Comparison of ENCODE assay signal across 12 cellular contexts in the genomic region with DNA sequence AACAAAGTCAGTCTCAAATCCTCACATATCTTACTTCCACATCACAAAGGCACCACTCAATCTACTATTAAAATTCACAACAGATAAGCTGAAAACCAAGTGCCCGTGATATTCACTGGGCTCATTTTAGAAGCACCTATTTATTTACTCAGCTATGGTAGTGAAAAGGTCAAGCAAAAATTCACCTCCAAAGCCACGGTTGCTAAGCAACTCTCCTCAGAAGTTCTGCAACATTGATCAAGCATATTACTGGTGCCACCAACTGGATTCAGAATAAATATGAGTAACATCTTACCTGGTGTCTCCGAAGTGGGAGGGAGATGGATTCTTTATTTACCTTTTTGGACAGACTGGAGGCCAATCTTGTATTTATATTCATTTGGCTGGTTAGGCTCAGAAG.
DNase-seq lines count a peak whose midpoint lies in the region; ATAC-seq and TF ChIP-seq lines count a peak whose summit lies in the region.
"Had no signal": no experiment of that assay in that cellular context is flagged by ENCODE, and none has a peak within 500 bp of the region (broad histone marks: within the 10 kb centered on the region; RNA-seq: fewer than 3 reads in every experiment).

No MANE protein-coding gene starts in this region.

- no peak for TF ChIP-seq CTCF in GM13977 (IDR thresholded peaks at IDR 0.05; ENCODE audit: extremely low read depth, insufficient read depth, missing control alignments)

- DNase-seq in GM13977 (ENCODE audit: low spot score) (peak; percentile 40), NCI-H2029 treated with DMSO at 0.1 percent for 48 hours (lab: John Stamatoyannopoulos, UW) (peak; percentile 75), left kidney (ENCODE audit: low read depth, low spot score) (peak; percentile 82), SIG-M5 (lab: John Stamatoyannopoulos, UW) (no peak), AG20443 (ENCODE audit: low spot score) (no peak), GDM1 (lab: John Stamatoyannopoulos, UW) (no peak)
- DNase-seq: activated CD8-positive, alpha-beta memory T cell treated with anti-CD3 and anti-CD28 coated beads, Interleukin-2, amount 50 U/mL, for 48 hours; CD4-positive, alpha-beta T cell; NCI-H2171 treated with DMSO at 0.1 percent for 48 hours had no signal

- ATAC-seq in HG02973 (IDR thresholded peaks at IDR 0.05; ENCODE audit: unreplicated experiment) = peak; percentile 86
- ATAC-seq in HG02610 (IDR thresholded peaks at IDR 0.05; ENCODE audit: unreplicated experiment) = no peak
- ATAC-seq: HepG2 had no signal

- in situ Hi-C loops in GM13977 (cut with MboI; ENCODE audit: low pct_unique_long_range_greater_than_20kb, low sequenced_read_pairs, unreplicated experiment) = no loop called here

Comparison
In these comparisons a context has a peak if more than half of its experiments do, and no peak if none do; other contexts are left out.
1. DNase-seq: peak in GM13977 (single experiment), NCI-H2029 treated with DMSO at 0.1 percent for 48 hours (single experiment) and left kidney (single experiment); none in SIG-M5 (single experiment), AG20443 (single experiment) and GDM1 (single experiment).